Comparison of ENCODE assay signal across 17 cellular contexts in the genomic region with DNA sequence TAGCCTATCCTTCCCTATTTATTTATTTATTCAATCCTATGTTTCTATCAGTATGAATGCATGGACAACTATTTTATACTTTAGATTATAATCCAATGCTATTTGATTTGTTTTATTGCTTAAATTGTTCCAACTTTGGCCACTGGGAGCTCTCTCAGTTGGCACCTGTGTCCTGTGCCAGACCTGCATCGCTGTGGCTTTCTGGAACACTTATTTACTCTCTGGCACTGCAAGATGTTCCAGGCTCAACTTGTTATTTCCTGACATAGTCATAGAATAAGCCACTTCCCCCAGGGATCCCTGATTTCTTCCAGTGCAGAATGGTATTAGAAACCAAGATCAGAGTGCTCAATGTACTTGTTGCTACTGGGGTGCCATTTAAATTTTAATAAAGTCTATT. TPM values are rescaled to one million over a fixed set of nuclear protein-coding genes. Genes with fewer than 3 reads are reported as not detected.
"Had no signal": no experiment of that assay in that cellular context is flagged by ENCODE, and none has a peak within 500 bp of the region (broad histone marks: within the 10 kb centered on the region; RNA-seq: fewer than 3 reads in every experiment).

No MANE protein-coding gene starts in this region.

- H3K36me3 ChIP-seq: thyroid gland had no signal

- H3K4me3 Mint-ChIP-seq: activated B cell treated with CpG ODN at 0.5 μM for 24 hours; activated CD8-positive, alpha-beta T cell treated with anti-CD3 and anti-CD28 coated beads for 36 hours; activated T-cell treated with anti-CD3 and anti-CD28 coated beads, Interleukin-2, amount 50 U/mL, for 4 hours; natural killer cell; stimulated activated memory B cell treated with anti-CD40 and anti-IgM and Interleukin-4, amounts not matched to agents 10 μg/mL and 1 μg/mL and 100 μg/mL, for 72 hours had no signal

- H3K36me3 Mint-ChIP-seq: activated naive CD4-positive, alpha-beta T cell treated with anti-CD3 and anti-CD28 coated beads, Interleukin-2, amount 50 U/mL, for 72 hours; natural killer cell; stimulated activated memory B cell treated with anti-CD40 and anti-IgM and Interleukin-4, amounts not matched to agents 10 μg/mL and 1 μg/mL and 100 μg/mL, for 72 hours had no signal

- H3K9me3 Mint-ChIP-seq: activated B cell treated with CpG ODN at 0.5 μM for 24 hours; activated CD8-positive, alpha-beta T cell treated with anti-CD3 and anti-CD28 coated beads for 36 hours; activated naive CD4-positive, alpha-beta T cell treated with anti-CD3 and anti-CD28 coated beads, Interleukin-2, amount 50 U/mL, for 72 hours; activated T-cell treated with anti-CD3 and anti-CD28 coated beads, Interleukin-2, amount 50 U/mL, for 4 hours; natural killer cell; stimulated activated memory B cell treated with anti-CD40 and anti-IgM and Interleukin-4, amounts not matched to agents 10 μg/mL and 1 μg/mL and 100 μg/mL, for 72 hours had no signal

- H3K27ac ChIP-seq: coronary artery, foreskin keratinocyte, thyroid gland had no signal

- ATAC-seq: activated naive CD4-positive, alpha-beta T cell treated with anti-CD3 and anti-CD28 coated beads, Interleukin-2, amount 50 U/mL, for 72 hours; activated T-cell treated with anti-CD3 and anti-CD28 coated beads, Interleukin-2, amount 50 U/mL, for 4 hours; foreskin keratinocyte; natural killer cell; stimulated activated memory B cell treated with anti-CD40 and anti-IgM and Interleukin-4, amounts not matched to agents 10 μg/mL and 1 μg/mL and 100 μg/mL, for 72 hours had no signal

- H3K9me3 ChIP-seq: thyroid gland had no signal

- H3K4me3 ChIP-seq: coronary artery, thyroid gland had no signal

- DNase-seq: activated B cell treated with CpG ODN at 0.5 μM for 24 hours; activated CD8-positive, alpha-beta T cell treated with anti-CD3 and anti-CD28 coated beads for 36 hours; activated effector memory CD4-positive, alpha-beta T cell treated with anti-CD3 and anti-CD28 coated beads, Interleukin-2, amount 50 U/mL, for 16 hours; activated T-cell treated with anti-CD3 and anti-CD28 coated beads, Interleukin-2, amount 50 U/mL, for 4 hours; amniotic stem cell; foreskin keratinocyte; kidney glomerular epithelial cell; mesendoderm; natural killer cell; thyroid gland had no signal

- H3K27ac Mint-ChIP-seq: activated B cell treated with CpG ODN at 0.5 μM for 24 hours; activated CD8-positive, alpha-beta T cell treated with anti-CD3 and anti-CD28 coated beads for 36 hours; activated naive CD4-positive, alpha-beta T cell treated with anti-CD3 and anti-CD28 coated beads, Interleukin-2, amount 50 U/mL, for 72 hours; natural killer cell; stimulated activated memory B cell treated with anti-CD40 and anti-IgM and Interleukin-4, amounts not matched to agents 10 μg/mL and 1 μg/mL and 100 μg/mL, for 72 hours had no signal

- H3K27me3 Mint-ChIP-seq: activated CD8-positive, alpha-beta T cell treated with anti-CD3 and anti-CD28 coated beads for 36 hours; stimulated activated memory B cell treated with anti-CD40 and anti-IgM and Interleukin-4, amounts not matched to agents 10 μg/mL and 1 μg/mL and 100 μg/mL, for 72 hours had no signal

- H3K27me3 ChIP-seq: foreskin keratinocyte, thyroid gland had no signal

- H3K4me1 ChIP-seq: foreskin keratinocyte, thyroid gland had no signal

- H3K4me1 Mint-ChIP-seq: activated B cell treated with CpG ODN at 0.5 μM for 24 hours; natural killer cell; stimulated activated memory B cell treated with anti-CD40 and anti-IgM and Interleukin-4, amounts not matched to agents 10 μg/mL and 1 μg/mL and 100 μg/mL, for 72 hours had no signal

RNA-seq across cellular contexts. Expression of gene MC2R, which starts 5.8 kb away (rescaled TPM):
- total RNA-seq: activated B cell treated with CpG ODN at 0.5 μM for 24 hours; activated CD8-positive, alpha-beta T cell treated with anti-CD3 and anti-CD28 coated beads for 36 hours; activated naive CD4-positive, alpha-beta T cell treated with anti-CD3 and anti-CD28 coated beads, Interleukin-2, amount 50 U/mL, for 72 hours; activated T-cell treated with anti-CD3 and anti-CD28 coated beads, Interleukin-2, amount 50 U/mL, for 4 hours; cardiac septum; endothelial cell of umbilical vein; foreskin keratinocyte; lower leg skin; natural killer cell; thyroid gland; urinary bladder had no signal
